24 cellular contexts compared by ENCODE assay signal in the genomic region with DNA sequence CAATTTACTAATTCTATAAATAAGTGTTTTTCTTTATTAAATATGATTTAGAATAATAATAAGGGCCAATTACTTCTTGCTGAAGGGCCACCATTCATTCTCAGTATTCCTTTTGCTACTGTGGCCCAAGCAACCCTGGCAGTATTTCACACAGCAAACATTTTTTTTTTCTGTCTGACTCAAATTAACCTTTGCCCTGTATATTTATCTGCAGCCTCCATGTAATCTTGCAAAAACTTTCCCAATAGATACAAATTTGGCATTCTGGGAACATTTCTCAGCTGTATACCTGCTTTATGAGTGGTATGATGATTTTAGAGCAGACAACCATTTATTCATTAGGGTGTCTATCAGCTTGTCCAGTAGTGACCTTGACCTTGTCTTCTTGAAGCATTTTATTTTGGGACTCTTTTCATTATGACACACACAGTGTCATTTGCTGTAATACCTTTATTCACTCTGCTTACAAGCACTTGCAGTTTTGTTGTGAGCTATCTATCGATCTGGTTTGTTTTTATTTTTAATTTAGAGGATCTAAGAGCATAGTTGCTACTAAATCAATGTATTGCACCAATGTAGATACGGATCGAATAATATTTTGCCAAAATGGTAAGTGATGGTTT.
"Had no signal": no experiment of that assay in that cellular context is flagged by ENCODE, and none has a peak within 500 bp of the region (broad histone marks: within the 10 kb centered on the region; RNA-seq: fewer than 3 reads in every experiment).

No MANE protein-coding gene starts in this region.

- DNase-seq: activated CD4-positive, alpha-beta T cell treated with anti-CD3 and anti-CD28 coated beads for 36 hours; activated CD4-positive, CD25-positive, alpha-beta regulatory T cell; activated CD8-positive, alpha-beta T cell treated with anti-CD3 and anti-CD28 coated beads, Interleukin-2, amount 10 ng/mL, durations not matched to agents 7 days and 5 days; activated naive CD4-positive, alpha-beta T cell; activated T-cell treated with anti-CD3 and anti-CD28 coated beads for 4 hours; activated T-cell treated with anti-CD3 and anti-CD28 coated beads, Interleukin-2, amount 50 U/mL, for 72 hours; anterior cingulate cortex; cerebellar nuclear complex; cortex of kidney; effector memory CD8-positive, alpha-beta T cell; erythroblast; foreskin melanocyte; heart right ventricle; left ventricle myocardium inferior; naive B cell; psoas muscle; stimulated activated CD4-positive, alpha-beta T cell treated with anti-CD3 and anti-CD28 coated beads, Interleukin-2, amount 100 ng/mL, for 48 hours; stimulated activated naive CD8-positive, alpha-beta T cell treated with anti-CD3 and anti-CD28 coated beads, Interleukin-15, Interleukin-2, amounts not matched to agents 100 U/mL and 50 U/mL, for 24 hours; uterus had no signal

- H3K4me3 ChIP-seq: cardiac muscle cell, heart right ventricle, left ventricle myocardium inferior, psoas muscle, right atrium auricular region, thoracic aorta, uterus had no signal

- H3K27ac ChIP-seq: cardiac muscle cell, heart right ventricle, left ventricle myocardium inferior, parathyroid adenoma, psoas muscle, right atrium auricular region, uterus had no signal

- H3K79me2 ChIP-seq: parathyroid adenoma had no signal

- H3K9me3 ChIP-seq: heart right ventricle, left ventricle myocardium inferior, psoas muscle, right atrium auricular region, thoracic aorta, uterus had no signal

- H3K4me1 ChIP-seq: parathyroid adenoma, psoas muscle, uterus had no signal

- ATAC-seq: activated CD4-positive, alpha-beta T cell treated with anti-CD3 and anti-CD28 coated beads for 36 hours; activated CD8-positive, alpha-beta T cell treated with anti-CD3 and anti-CD28 coated beads, Interleukin-2, amount 10 ng/mL, durations not matched to agents 7 days and 5 days; activated naive CD4-positive, alpha-beta T cell treated with anti-CD3 and anti-CD28 coated beads, Interleukin-2, amount 50 U/mL, for 72 hours; activated T-cell treated with anti-CD3 and anti-CD28 coated beads, Interleukin-2, amount 50 U/mL, for 72 hours; effector memory CD8-positive, alpha-beta T cell; heart right ventricle; psoas muscle; stimulated activated naive CD8-positive, alpha-beta T cell treated with anti-CD3 and anti-CD28 coated beads, Interleukin-15, Interleukin-2, amounts not matched to agents 100 U/mL and 50 U/mL, for 24 hours had no signal

- H3K36me3 ChIP-seq: cardiac muscle cell, heart right ventricle, left ventricle myocardium inferior, right atrium auricular region, thoracic aorta, uterus had no signal

- H3K9ac ChIP-seq: parathyroid adenoma had no signal

- H2AFZ ChIP-seq: parathyroid adenoma had no signal

- H3K27me3 ChIP-seq: cardiac muscle cell, heart right ventricle, right atrium auricular region, uterus had no signal
